8 cellular contexts compared by ENCODE assay signal in genomic region chr15:85543741-85544155, GRCh38.
A peak's percentile ranks its signal among the peaks of the same experiment; 100 is the strongest.
DNase-seq lines count a peak whose midpoint lies in the region; FAIRE-seq and TF ChIP-seq lines count a peak whose summit lies in the region.

No MANE protein-coding gene starts in this region.

- H3K36me3 ChIP-seq in KOPT-K1 (ENCODE audit: insufficient read depth, low read length) (no peaks in the 10 kb centered on the region), Peyer's patch (no peaks in the 10 kb centered on the region), muscle layer of duodenum (ENCODE audit: control insufficient read depth in 1 of 2, insufficient read depth in 2 of 2, low read length in 2 of 2) (no peaks in the 10 kb centered on the region)

- TF ChIP-seq CTCF in Peyer's patch (IDR thresholded peaks at IDR 0.05) (peak in 4 of 6 experiments; percentile 22 to 71 (median 62)), coronary artery (IDR thresholded peaks at IDR 0.05) (no peak), GM10248 (IDR thresholded peaks at IDR 0.05; ENCODE audit: control extremely low read depth, extremely low read depth, low read depth, missing control alignments) (no peak)

- TF ChIP-seq POLR2A in Peyer's patch (IDR thresholded peaks at IDR 0.05), result peak; percentile 24 to 46
- TF ChIP-seq POLR2A in H54 (IDR thresholded peaks at IDR 0.05; ENCODE audit: low read depth, low read length), result no peak

- FAIRE-seq in H54 (lab: Jason Lieb, UNC), result no peak

- no peaks in the 10 kb centered on the region for H3K9me3 ChIP-seq in KOPT-K1 (ENCODE audit: insufficient read depth, low read length, poor library complexity, severe bottlenecking)
- H3K9me3 ChIP-seq in Peyer's patch, result no peaks in the 10 kb centered on the region
- no peaks in the 10 kb centered on the region for H3K9me3 ChIP-seq in muscle layer of duodenum (ENCODE audit: control insufficient read depth in 1 of 2, low read length in 2 of 2)

- DNase-seq in Peyer's patch (peak; percentile 70 to 90 (median 84)), coronary artery (ENCODE audit: low spot score) (no peak), GM10248 (ENCODE audit: extremely low spot score) (no peak), SKM-1 (lab: John Stamatoyannopoulos, UW; ENCODE audit: unreplicated experiment) (no peak), H54 (ENCODE audit: insufficient read length, low spot score) (no peak)
- no peak for DNase-seq in activated CD4-positive, CD25-positive, alpha-beta regulatory T cell treated with anti-CD3 and anti-CD28 coated beads, Interleukin-2, amount 50 U/mL, for 72 hours

- CTCF ChIA-PET in GM10248 (lab: Yijun Ruan, JAX), result interaction anchor here (0.7 to 2.2 kb wide), 7 partner anchors 11 to 255 kb away, joined by 3 to 8 read pairs (median 3); no protein-coding TSS in a partner anchor

- peak overlapping the region; percentile 34 for H3K27ac ChIP-seq in KOPT-K1 (ENCODE audit: low read depth, low read length, poor library complexity, severe bottlenecking)
- peak overlapping the region; percentile 6 to 74 (median 50) for H3K27ac ChIP-seq in Peyer's patch
- peak overlapping the region in 1 of 2 donors; percentile 62 for H3K27ac ChIP-seq in coronary artery
- H3K27ac ChIP-seq in muscle layer of duodenum (ENCODE audit: low read length), result peak overlapping the region; percentile 78

- H3K4me1 ChIP-seq in Peyer's patch (peaks cover 0 to 36% (median 9%) of the 10 kb centered on the region in 4 donors), muscle layer of duodenum (ENCODE audit: control insufficient read depth in 1 of 2, insufficient read depth in 2 of 2, low read length in 2 of 2) (peaks cover 24 to 25% of the 10 kb centered on the region in 2 donors)

- H3K4me3 ChIP-seq in Peyer's patch (peak overlapping the region in 2 of 4 donors; percentile 10 to 27), coronary artery (peak overlapping the region; percentile 28), muscle layer of duodenum (ENCODE audit: low read depth in 1 of 2, low read length in 2 of 2) (peak overlapping the region; percentile 23 to 24)

- POLR2A ChIA-PET in GM10248 (lab: Yijun Ruan, JAX), result no interaction called here

- H3K27me3 ChIP-seq in Peyer's patch (no peaks in the 10 kb centered on the region), muscle layer of duodenum (ENCODE audit: low read depth, low read length) (no peaks in the 10 kb centered on the region)

Comparison
In these comparisons a context has a peak if more than half of its experiments do, and no peak if none do; other contexts are left out.
1. DNase-seq: peak in Peyer's patch (3 of 3); none in coronary artery (single experiment), GM10248 (single experiment), SKM-1 (single experiment), activated CD4-positive, CD25-positive, alpha-beta regulatory T cell treated with anti-CD3 and anti-CD28 coated beads, Interleukin-2, amount 50 U/mL, for 72 hours (single experiment) and H54 (single experiment).
2. CTCF ChIP-seq: peak in Peyer's patch (4 of 6); none in coronary artery (single experiment) and GM10248 (single experiment).